ENCODE assay signal across 37 cellular contexts in genomic region chr12:71405884-71406283, GRCh38. TPM values are rescaled to one million over a fixed set of nuclear protein-coding genes. Genes with fewer than 3 reads are reported as not detected.
"Had no signal": no experiment of that assay in that cellular context is flagged by ENCODE, and none has a peak within 500 bp of the region (broad histone marks: within the 10 kb centered on the region; RNA-seq: fewer than 3 reads in every experiment).

No MANE protein-coding gene starts in this region.

- H3K4me3 ChIP-seq: MG63 had no signal

- DNase-seq: Kasumi-1, MG63, MM.1S, MV-4-11, NCI-H1048, NCI-H1092, NCI-H1092 treated with DMSO at 0.1 percent for 48 hours, NCI-H1105, NCI-H1105 treated with DMSO at 0.1 percent for 48 hours, NCI-H1417, NCI-H1417 treated with DMSO at 0.1 percent for 48 hours, NCI-H1436, NCI-H1436 treated with DMSO at 0.1 percent for 48 hours, NCI-H146, NCI-H1694, NCI-H1694 treated with DMSO at 0.1 percent for 48 hours, NCI-H187, NCI-H187 treated with DMSO at 0.1 percent for 48 hours, NCI-H1930, NCI-H2029, NCI-H2029 treated with DMSO at 0.1 percent for 48 hours, NCI-H2081, NCI-H2081 treated with DMSO at 0.1 percent for 48 hours, NCI-H2107, NCI-H2171, NCI-H2171 treated with DMSO at 0.1 percent for 48 hours, NCI-H2227 treated with DMSO at 0.1 percent for 48 hours, NCI-H226, NCI-H345, NCI-H446, NCI-H446 treated with DMSO at 0.1 percent for 48 hours, NCI-H510A, NCI-H510A treated with DMSO at 0.1 percent for 48 hours, NCI-H524, NCI-H524 treated with DMSO at 0.1 percent for 48 hours had no signal

- H3K36me3 ChIP-seq: MG63 had no signal

- H3K27me3 ChIP-seq: MG63 had no signal

RNA-seq across cellular contexts. Expression of gene LGR5, which starts 33.7 kb away (rescaled TPM):
- total RNA-seq: MCF 10A, NCI-H460 had no signal
